Comparison of ENCODE assay signal across 24 cellular contexts in genomic region chr4:3820016-3820805, GRCh38. TPM values are rescaled to one million over a fixed set of nuclear protein-coding genes. Genes with fewer than 3 reads are reported as not detected.
"Had no signal": no experiment of that assay in that cellular context is flagged by ENCODE, and none has a peak within 500 bp of the region (broad histone marks: within the 10 kb centered on the region; RNA-seq: fewer than 3 reads in every experiment).

No MANE protein-coding gene starts in this region.

- H3K27me3 ChIP-seq: brain microvascular endothelial cell, neutrophil, pancreas had no signal

- H3K36me3 ChIP-seq: brain microvascular endothelial cell, neutrophil, pancreas, prostate gland, spleen, suprapubic skin, tibial artery had no signal

- H3K36me3 Mint-ChIP-seq: activated naive CD8-positive, alpha-beta T cell; immature natural killer cell had no signal

- H3K27ac Mint-ChIP-seq: activated naive CD8-positive, alpha-beta T cell; dendritic cell treated with granulocyte-macrophage colony-stimulating factor and Interleukin-4, amounts not matched to agents 40 ng/mL and 50 ng/mL, for 4 days; endodermal cell; immature natural killer cell; nephron had no signal

- H3K9me3 Mint-ChIP-seq: dendritic cell treated with granulocyte-macrophage colony-stimulating factor and Interleukin-4, amounts not matched to agents 40 ng/mL and 50 ng/mL, for 4 days; immature natural killer cell; nephron had no signal

- ATAC-seq: esophagus mucosa, pancreas had no signal

- DNase-seq: activated CD4-positive, alpha-beta T cell treated with anti-CD3 and anti-CD28 coated beads for 4 hours; activated CD4-positive, alpha-beta T cell treated with anti-CD3 and anti-CD28 coated beads, Interleukin-2, amount 50 U/mL, for 4 hours; activated effector memory CD4-positive, alpha-beta T cell treated with Interleukin-2 at 50 U/mL for 16 hours; activated naive CD4-positive, alpha-beta T cell treated with Interleukin-2 at 50 U/mL for 16 hours; brain microvascular endothelial cell; caudate nucleus; endodermal cell; foreskin fibroblast; head of caudate nucleus; hypothalamus; immature natural killer cell; spleen; stimulated activated naive CD4-positive, alpha-beta T cell; tibial artery had no signal

- H3K4me3 Mint-ChIP-seq: activated naive CD8-positive, alpha-beta T cell; dendritic cell treated with granulocyte-macrophage colony-stimulating factor and Interleukin-4, amounts not matched to agents 40 ng/mL and 50 ng/mL, for 4 days; endodermal cell; immature natural killer cell; nephron had no signal

- H3K27me3 Mint-ChIP-seq: activated naive CD8-positive, alpha-beta T cell; dendritic cell treated with granulocyte-macrophage colony-stimulating factor and Interleukin-4, amounts not matched to agents 40 ng/mL and 50 ng/mL, for 4 days had no signal

- H3K4me1 ChIP-seq: pancreas, prostate gland, spleen, suprapubic skin, tibial artery had no signal

- H3K27ac ChIP-seq: brain microvascular endothelial cell, neutrophil, pancreas, prostate gland, spleen, suprapubic skin, tibial artery, VCaP had no signal

- H3K4me3 ChIP-seq: pancreas, prostate gland, spleen, suprapubic skin, tibial artery had no signal

- H3K4me1 Mint-ChIP-seq: immature natural killer cell had no signal

- H3K9me3 ChIP-seq: neutrophil, pancreas, prostate gland, suprapubic skin, tibial artery had no signal

RNA-seq across cellular contexts. Expression of gene ADRA2C, which starts 54.0 kb away (rescaled TPM):
- total RNA-seq: T-helper 1 cell treated with Interleukin-12 subunit alpha and Interleukin-12 subunit beta and Interleukin-4 antibody, amounts not matched to agents 30 ng/mL and 1 ng/mL, for 36 hours had no signal
- polyA plus RNA-seq: immature natural killer cell had no signal
